Comparison of ENCODE assay signal across 8 cellular contexts in genomic region chr20:34302723-34303528, GRCh38. TPM values are rescaled to one million over a fixed set of nuclear protein-coding genes. Genes with fewer than 3 reads are reported as not detected.
DNase-seq lines count a peak whose midpoint lies in the region; ATAC-seq and TF ChIP-seq lines count a peak whose summit lies in the region.

AHCY (minus strand) TSS chr20:34303355; CDS start chr20:34303270, 85 bp downstream.

- H3K27me3 Mint-ChIP-seq in activated T-helper 2 cell treated with anti-CD3 and anti-CD28 coated beads, Interferon-gamma antibody, Interleukin-2, Interleukin-4, amounts not matched to agents 10 μg/mL and 5 μg/mL and 100 μg/mL, durations not matched to agents 14 hours and 24 hours and 36 hours (ENCODE audit: low read depth), result peaks cover 1% of the 10 kb centered on the region
- no peaks in the 10 kb centered on the region for H3K27me3 Mint-ChIP-seq in natural killer cell treated with Interleukin-12 subunit alpha and Interleukin-12 subunit beta and Interleukin-15 and Interleukin-18, amount 100 ng/mL, for 72 hours

- peaks cover 13% of the 10 kb centered on the region for H3K4me1 Mint-ChIP-seq in activated T-helper 2 cell treated with anti-CD3 and anti-CD28 coated beads, Interferon-gamma antibody, Interleukin-2, Interleukin-4, amounts not matched to agents 10 μg/mL and 5 μg/mL and 100 μg/mL, durations not matched to agents 14 hours and 24 hours and 36 hours (ENCODE audit: low read depth)
- peaks cover 13 to 18% of the 10 kb centered on the region in 2 donors for H3K4me1 Mint-ChIP-seq in natural killer cell treated with Interleukin-12 subunit alpha and Interleukin-12 subunit beta and Interleukin-15 and Interleukin-18, amount 100 ng/mL, for 72 hours (ENCODE audit: low read depth in 2 of 2)

- H3K27ac Mint-ChIP-seq in activated T-helper 2 cell treated with anti-CD3 and anti-CD28 coated beads, Interferon-gamma antibody, Interleukin-2, Interleukin-4, amounts not matched to agents 10 μg/mL and 5 μg/mL and 100 μg/mL, durations not matched to agents 14 hours and 24 hours and 36 hours, result peak within 1 kb of the TSS; percentile 88
- peak within 1 kb of the TSS; percentile 71 to 90 for H3K27ac Mint-ChIP-seq in natural killer cell treated with Interleukin-12 subunit alpha and Interleukin-12 subunit beta and Interleukin-15 and Interleukin-18, amount 100 ng/mL, for 72 hours

- DNase-seq in Daoy (ENCODE audit: low read depth) (peak; percentile 96), GOT3 (lab: John Stamatoyannopoulos, UW) (peak; percentile 94), LNCaP clone FGC (ENCODE audit: low read depth) (peak; percentile 97), RWPE1 (ENCODE audit: low spot score) (peak; percentile 99), fibroblast of peridontal ligament (ENCODE audit: extremely low read depth) (peak; percentile 94)
- peak; percentile 93 for DNase-seq in activated T-helper 2 cell treated with anti-CD3 and anti-CD28 coated beads, Interferon-gamma antibody, Interleukin-2, Interleukin-4, amounts not matched to agents 10 μg/mL and 5 μg/mL and 100 μg/mL, durations not matched to agents 14 hours and 24 hours and 36 hours (ENCODE audit: low spot score)
- DNase-seq in natural killer cell treated with Interleukin-12 subunit alpha and Interleukin-12 subunit beta and Interleukin-15 and Interleukin-18, amount 100 ng/mL, for 72 hours (ENCODE audit: low spot score), result peak; percentile 97
- peak; percentile 96 for DNase-seq in stimulated activated naive CD8-positive, alpha-beta T cell treated with anti-CD3 and anti-CD28 coated beads, Interleukin-15, Interleukin-2, amounts not matched to agents 100 U/mL and 50 U/mL, for 24 hours

- no peak for TF ChIP-seq CTCF in LNCaP clone FGC (IDR thresholded peaks at IDR 0.05; ENCODE audit: control insufficient read depth, extremely low read depth, insufficient read depth)
- no peak for TF ChIP-seq CTCF in RWPE1 (conservative IDR thresholded peaks at IDR 0.05; ENCODE audit: low read depth)

- H3K4me3 ChIP-seq in LNCaP clone FGC (ENCODE audit: low read depth, low read length), result peak within 1 kb of the TSS; percentile 84

- intact Hi-C loops in activated T-helper 2 cell treated with anti-CD3 and anti-CD28 coated beads, Interferon-gamma antibody, Interleukin-2, Interleukin-4, amounts not matched to agents 10 μg/mL and 5 μg/mL and 100 μg/mL, durations not matched to agents 14 hours and 24 hours and 36 hours (cut with micrococcal nuclease), result loop anchor here (1.0 to 2.0 kb wide), 4 partner anchors 60 to 573 kb away; partner anchors contain the start of genes ACSS2, DYNLRB1, EIF2S2 and ITCH

- H3K4me3 Mint-ChIP-seq in activated T-helper 2 cell treated with anti-CD3 and anti-CD28 coated beads, Interferon-gamma antibody, Interleukin-2, Interleukin-4, amounts not matched to agents 10 μg/mL and 5 μg/mL and 100 μg/mL, durations not matched to agents 14 hours and 24 hours and 36 hours (ENCODE audit: low read depth), result peak within 1 kb of the TSS; percentile 87
- H3K4me3 Mint-ChIP-seq in natural killer cell treated with Interleukin-12 subunit alpha and Interleukin-12 subunit beta and Interleukin-15 and Interleukin-18, amount 100 ng/mL, for 72 hours, result peak within 1 kb of the TSS; percentile 90

- ATAC-seq in natural killer cell treated with Interleukin-12 subunit alpha and Interleukin-12 subunit beta and Interleukin-15 and Interleukin-18, amount 100 ng/mL, for 72 hours, result peak; percentile 96 to 98
- ATAC-seq in stimulated activated naive CD8-positive, alpha-beta T cell treated with anti-CD3 and anti-CD28 coated beads, Interleukin-15, Interleukin-2, amounts not matched to agents 100 U/mL and 50 U/mL, for 24 hours, result peak; percentile 96

- H3K27ac ChIP-seq in RWPE1, result peak within 1 kb of the TSS; percentile 91

- POLR2A ChIA-PET in RWPE1 (lab: Yijun Ruan, JAX; ENCODE audit: low non-redundant PET), result interaction anchor here (0.5 to 0.9 kb wide), 3 partner anchors 168 to 474 kb away, joined by 3 to 5 read pairs (median 3); no protein-coding TSS in a partner anchor

- CTCF ChIA-PET in RWPE1 (lab: Yijun Ruan, JAX), result interaction anchor here (0.6 to 2.4 kb wide), 4 partner anchors 10 to 255 kb away, joined by 3 to 28 read pairs (median 3); partner anchors contain the start of gene MAP1LC3A

- no peaks in the 10 kb centered on the region for H3K9me3 Mint-ChIP-seq in activated T-helper 2 cell treated with anti-CD3 and anti-CD28 coated beads, Interferon-gamma antibody, Interleukin-2, Interleukin-4, amounts not matched to agents 10 μg/mL and 5 μg/mL and 100 μg/mL, durations not matched to agents 14 hours and 24 hours and 36 hours
- no peaks in the 10 kb centered on the region for H3K9me3 Mint-ChIP-seq in natural killer cell treated with Interleukin-12 subunit alpha and Interleukin-12 subunit beta and Interleukin-15 and Interleukin-18, amount 100 ng/mL, for 72 hours

- peaks cover 6% of the 10 kb centered on the region for H3K36me3 Mint-ChIP-seq in activated T-helper 2 cell treated with anti-CD3 and anti-CD28 coated beads, Interferon-gamma antibody, Interleukin-2, Interleukin-4, amounts not matched to agents 10 μg/mL and 5 μg/mL and 100 μg/mL, durations not matched to agents 14 hours and 24 hours and 36 hours (ENCODE audit: low read depth)
- H3K36me3 Mint-ChIP-seq in natural killer cell treated with Interleukin-12 subunit alpha and Interleukin-12 subunit beta and Interleukin-15 and Interleukin-18, amount 100 ng/mL, for 72 hours, result no peaks in the 10 kb centered on the region

RNA-seq across cellular contexts. Expression of gene AHCY, which starts in this region (rescaled TPM):
- 58.9 and 86.6 TPM in 2 replicates for total RNA-seq in Daoy (2014; rRNA removed; shearing (Covaris generic))
- total RNA-seq in activated T-helper 2 cell treated with anti-CD3 and anti-CD28 coated beads, Interferon-gamma antibody, Interleukin-2, Interleukin-4, amounts not matched to agents 10 μg/mL and 5 μg/mL and 100 μg/mL, durations not matched to agents 14 hours and 24 hours and 36 hours, result 120 and 122 TPM in 2 replicates
- total RNA-seq in natural killer cell treated with Interleukin-12 subunit alpha and Interleukin-12 subunit beta and Interleukin-15 and Interleukin-18, amount 100 ng/mL, for 72 hours, result 100 to 1,000 TPM in 1 of 2 donors, 10 to 100 TPM in 1; 61.3 to 121 TPM

Comparison
In these comparisons a context has a peak if more than half of its experiments do, and no peak if none do; other contexts are left out.
1. Peak in every context shown above with its lines: DNase-seq, ATAC-seq, H3K4me3 ChIP-seq and H3K27ac ChIP-seq.